Comparison of ENCODE assay signal across 13 cellular contexts in genomic region chr16:23999663-24000062, GRCh38.
DNase-seq lines count a peak whose midpoint lies in the region; ATAC-seq and TF ChIP-seq lines count a peak whose summit lies in the region.
"Had no signal": no experiment of that assay in that cellular context is flagged by ENCODE, and none has a peak within 500 bp of the region (broad histone marks: within the 10 kb centered on the region; RNA-seq: fewer than 3 reads in every experiment).

No MANE protein-coding gene starts in this region.

- H2BK120ac ChIP-seq in H9 (ENCODE audit: low read depth, low read length, poor library complexity, severe bottlenecking), result no peak overlapping the region

- no peak overlapping the region for H2BK12ac ChIP-seq in H9 (ENCODE audit: insufficient read length, low read depth, low read length)

- peaks cover 5% of the 10 kb centered on the region for H3K36me3 Mint-ChIP-seq in activated naive CD4-positive, alpha-beta T cell treated with anti-CD3 and anti-CD28 coated beads for 36 hours (ENCODE audit: low read depth)
- H3K36me3 Mint-ChIP-seq in activated naive CD4-positive, alpha-beta T cell treated with anti-CD3 and anti-CD28 coated beads, Interleukin-2, amount 10 ng/mL, durations not matched to agents 7 days and 5 days, result peaks cover 29% of the 10 kb centered on the region
- H3K36me3 Mint-ChIP-seq in H9 (ENCODE audit: insufficient read depth in 1 of 3, low read depth in 3 of 3), result no peaks in the 10 kb centered on the region

- no peak overlapping the region for H3K27ac Mint-ChIP-seq in activated naive CD4-positive, alpha-beta T cell treated with anti-CD3 and anti-CD28 coated beads for 36 hours
- no peak overlapping the region for H3K27ac Mint-ChIP-seq in activated naive CD4-positive, alpha-beta T cell treated with anti-CD3 and anti-CD28 coated beads, Interleukin-2, amount 10 ng/mL, durations not matched to agents 7 days and 5 days
- H3K27ac Mint-ChIP-seq in H9, result no peak overlapping the region
- H3K27ac Mint-ChIP-seq: progenitor cell of endocrine pancreas had no signal

- no peaks in the 10 kb centered on the region for H3K79me1 ChIP-seq in H9 (ENCODE audit: insufficient read depth, low read depth, low read length, poor library complexity, severe bottlenecking)

- H3K9me3 ChIP-seq in H9 (ENCODE audit: control insufficient read depth, low read depth, low read length), result no peaks in the 10 kb centered on the region

- H3K4me1 Mint-ChIP-seq in activated naive CD4-positive, alpha-beta T cell treated with anti-CD3 and anti-CD28 coated beads for 36 hours (ENCODE audit: low read depth), result peaks cover 16% of the 10 kb centered on the region
- H3K4me1 Mint-ChIP-seq in activated naive CD4-positive, alpha-beta T cell treated with anti-CD3 and anti-CD28 coated beads, Interleukin-2, amount 10 ng/mL, durations not matched to agents 7 days and 5 days, result no peaks in the 10 kb centered on the region
- no peaks in the 10 kb centered on the region for H3K4me1 Mint-ChIP-seq in H9

- H3K4me3 Mint-ChIP-seq in activated naive CD4-positive, alpha-beta T cell treated with anti-CD3 and anti-CD28 coated beads for 36 hours, result no peak overlapping the region
- H3K4me3 Mint-ChIP-seq in activated naive CD4-positive, alpha-beta T cell treated with anti-CD3 and anti-CD28 coated beads, Interleukin-2, amount 10 ng/mL, durations not matched to agents 7 days and 5 days, result no peak overlapping the region
- no peak overlapping the region for H3K4me3 Mint-ChIP-seq in H9

- no peaks in the 10 kb centered on the region for H3K9me3 Mint-ChIP-seq in activated naive CD4-positive, alpha-beta T cell treated with anti-CD3 and anti-CD28 coated beads for 36 hours
- no peaks in the 10 kb centered on the region for H3K9me3 Mint-ChIP-seq in activated naive CD4-positive, alpha-beta T cell treated with anti-CD3 and anti-CD28 coated beads, Interleukin-2, amount 10 ng/mL, durations not matched to agents 7 days and 5 days
- no peaks in the 10 kb centered on the region for H3K9me3 Mint-ChIP-seq in H9

- no peak overlapping the region for H3K9ac ChIP-seq in H9 (ENCODE audit: extremely low read depth, insufficient read length, low read length)

- CTCF ChIA-PET in activated naive CD4-positive, alpha-beta T cell treated with anti-CD3 and anti-CD28 coated beads for 36 hours (lab: Charles Lee), result interaction anchor here (1.2 to 1.8 kb wide), 2 partner anchors 11 to 196 kb away, joined by 5 to 9 read pairs; no protein-coding TSS in a partner anchor
- CTCF ChIA-PET in activated naive CD4-positive, alpha-beta T cell treated with anti-CD3 and anti-CD28 coated beads, Interleukin-2, amount 10 ng/mL, durations not matched to agents 7 days and 5 days (lab: Charles Lee), result interaction anchor here (2.8 kb wide), 1 partner anchor 11 kb away, joined by 6 read pairs; no protein-coding TSS in a partner anchor
- CTCF ChIA-PET in HEK293T (lab: Yijun Ruan, JAX), result no interaction called here

- intact Hi-C loops in activated naive CD4-positive, alpha-beta T cell treated with anti-CD3 and anti-CD28 coated beads for 36 hours (cut with micrococcal nuclease), result loop anchor here (2.0 kb wide), 1 partner anchor 51 kb away; no protein-coding TSS in a partner anchor

- H3K27me3 Mint-ChIP-seq in activated naive CD4-positive, alpha-beta T cell treated with anti-CD3 and anti-CD28 coated beads for 36 hours (ENCODE audit: low read depth), result no peaks in the 10 kb centered on the region
- H3K27me3 Mint-ChIP-seq in activated naive CD4-positive, alpha-beta T cell treated with anti-CD3 and anti-CD28 coated beads, Interleukin-2, amount 10 ng/mL, durations not matched to agents 7 days and 5 days, result no peaks in the 10 kb centered on the region
- peaks cover 7% of the 10 kb centered on the region for H3K27me3 Mint-ChIP-seq in H9 (ENCODE audit: low read depth)

- H4K5ac ChIP-seq in H9 (ENCODE audit: insufficient read length, low read depth, low read length), result no peak overlapping the region

- H2BK20ac ChIP-seq in H9 (ENCODE audit: low read depth, low read length, poor library complexity, severe bottlenecking), result no peak overlapping the region

- no peak overlapping the region for H2BK5ac ChIP-seq in H9 (ENCODE audit: insufficient read length, low read length)

- ATAC-seq in HG03342 (IDR thresholded peaks at IDR 0.05; ENCODE audit: unreplicated experiment), result peak; percentile 69

- H2BK15ac ChIP-seq in H9 (ENCODE audit: low read depth, low read length), result no peak overlapping the region

- peak; percentile 69 for DNase-seq in activated naive CD4-positive, alpha-beta T cell treated with anti-CD3 and anti-CD28 coated beads for 36 hours
- no peak for DNase-seq in activated naive CD4-positive, alpha-beta T cell treated with anti-CD3 and anti-CD28 coated beads, Interleukin-2, amount 10 ng/mL, durations not matched to agents 7 days and 5 days
- DNase-seq in cerebellum (ENCODE audit: low spot score) (peak; percentile 61), NCI-H2029 (lab: John Stamatoyannopoulos, UW) (no peak), HT-29 (ENCODE audit: low spot score) (no peak), HEK293T (ENCODE audit: extremely low spot score) (no peak), H9 (no peak)
- DNase-seq: cortex of kidney, GF-D8, mesenchymal stem cell, NCI-H526 treated with DMSO at 0.1 percent for 48 hours had no signal

- TF ChIP-seq CTCF in H9 (conservative IDR thresholded peaks at IDR 0.05), result no peak

- H4K91ac ChIP-seq in H9 (ENCODE audit: insufficient read length, low read depth, low read length), result no peak overlapping the region

- no peak overlapping the region for H3K14ac ChIP-seq in H9 (ENCODE audit: insufficient read depth, low read length)

- no peak overlapping the region for H3K27ac ChIP-seq in H9 (ENCODE audit: insufficient read length, low read depth, low read length)

- H3K4me2 ChIP-seq in H9 (ENCODE audit: insufficient read depth, insufficient read length, low read length), result no peak overlapping the region

- H3K27me3 ChIP-seq in H9 (ENCODE audit: insufficient read depth, low read length), result no peaks in the 10 kb centered on the region

- no peak overlapping the region for H3T11ph ChIP-seq in H9 (ENCODE audit: low read length)

- POLR2A ChIA-PET in HEK293T (lab: Yijun Ruan, JAX), result no interaction called here

- no peak overlapping the region for H3K4ac ChIP-seq in H9 (ENCODE audit: low read depth, low read length)

- no peaks in the 10 kb centered on the region for H3K4me1 ChIP-seq in H9 (ENCODE audit: insufficient read depth, low read length)

- no peak overlapping the region for H3K56ac ChIP-seq in H9 (ENCODE audit: insufficient read length, low read depth, low read length)

- no peaks in the 10 kb centered on the region for H3K23me2 ChIP-seq in H9 (ENCODE audit: insufficient read length, low read depth, low read length, poor library complexity, severe bottlenecking)

- no peak overlapping the region for H3K18ac ChIP-seq in H9 (ENCODE audit: insufficient read length, low read depth, low read length)

- no peak overlapping the region for H2AFZ ChIP-seq in H9 (ENCODE audit: low read length)

- no peak overlapping the region for H2AK5ac ChIP-seq in H9 (ENCODE audit: insufficient read length, low read length)

- no peak overlapping the region for H4K8ac ChIP-seq in H9 (replicated peaks; ENCODE audit: insufficient read length, low read depth, low read length)

- no peak overlapping the region for H3K23ac ChIP-seq in H9 (ENCODE audit: insufficient read length, low read depth, low read length)

- no CpG with 5 or more reads among the region's 4 CpGs for WGBS in H9 (ENCODE audit: extremely low coverage, insufficient read length, low lambda C conversion rate)

- H4K20me1 ChIP-seq in H9 (ENCODE audit: control insufficient read depth, insufficient read depth, insufficient read length), result no peaks in the 10 kb centered on the region

- no peaks in the 10 kb centered on the region for H3K79me2 ChIP-seq in H9 (ENCODE audit: insufficient read depth, low read length)

TF ChIP-seq in HEK293T, 16 proteins besides CTCF, POLR2A, EP300 and RAD21:
- TF ChIP-seq HDGF (IDR thresholded peaks at IDR 0.05; ENCODE audit: borderline replicate concordance) (no peak), ARNT (IDR thresholded peaks at IDR 0.05) (no peak), PKNOX1 (IDR thresholded peaks at IDR 0.05) (no peak), CTBP1 (IDR thresholded peaks at IDR 0.05; ENCODE audit: borderline replicate concordance) (no peak), FOXM1 (IDR thresholded peaks at IDR 0.05; ENCODE audit: borderline replicate concordance) (no peak), SUZ12 (IDR thresholded peaks at IDR 0.05) (no peak), LEF1 (IDR thresholded peaks at IDR 0.05; ENCODE audit: borderline replicate concordance) (no peak), FOXA1 (IDR thresholded peaks at IDR 0.05) (no peak), FOXK2 (IDR thresholded peaks at IDR 0.05) (no peak), TARDBP (IDR thresholded peaks at IDR 0.05) (no peak), SP1 (IDR thresholded peaks at IDR 0.05) (no peak), ELF4 (IDR thresholded peaks at IDR 0.05) (no peak), BHLHE40 (IDR thresholded peaks at IDR 0.05; ENCODE audit: borderline replicate concordance) (no peak), NFRKB (IDR thresholded peaks at IDR 0.05) (no peak), ZNF384 (IDR thresholded peaks at IDR 0.05) (no peak), L3MBTL2 (conservative IDR thresholded peaks at IDR 0.05) (no peak)
TF ChIP-seq in HEK293T: peak in this region for 0.

Comparison
In these comparisons a context has a peak if more than half of its experiments do, and no peak if none do; other contexts are left out.
1. DNase-seq: peak in activated naive CD4-positive, alpha-beta T cell treated with anti-CD3 and anti-CD28 coated beads for 36 hours (single experiment) and cerebellum (single experiment); none in activated naive CD4-positive, alpha-beta T cell treated with anti-CD3 and anti-CD28 coated beads, Interleukin-2, amount 10 ng/mL, durations not matched to agents 7 days and 5 days (single experiment), NCI-H2029 (single experiment), HT-29 (single experiment), HEK293T (single experiment) and H9 (single experiment).